1 cellular context compared by ENCODE assay signal in genomic region chr2:30254692-30255015, GRCh38.
TF ChIP-seq lines count a peak whose summit lies in the region.

No MANE protein-coding gene starts in this region.

TF ChIP-seq in A549, 52 proteins besides CTCF, POLR2A, EP300 and RAD21 (continued from another document):
- TF ChIP-seq BCL3 (IDR thresholded peaks at IDR 0.05) (no peak), RNF2 (IDR thresholded peaks at IDR 0.05; ENCODE audit: borderline replicate concordance, low read depth) (no peak)
